ENCODE assay signal across 27 cellular contexts in genomic region chr20:39057143-39057542, GRCh38.
"Had no signal": no experiment of that assay in that cellular context is flagged by ENCODE, and none has a peak within 500 bp of the region (broad histone marks: within the 10 kb centered on the region; RNA-seq: fewer than 3 reads in every experiment).

No MANE protein-coding gene starts in this region.

- H3K9me3 ChIP-seq: esophagus squamous epithelium, gastroesophageal sphincter, heart right ventricle had no signal

- H3K4me1 ChIP-seq: esophagus squamous epithelium, gastroesophageal sphincter, heart right ventricle had no signal

- ATAC-seq: activated naive CD4-positive, alpha-beta T cell treated with anti-CD3 and anti-CD28 coated beads, Interleukin-2, amount 50 U/mL, for 72 hours; activated T-cell treated with anti-CD3 and anti-CD28 coated beads, Interleukin-2, amount 50 U/mL, for 72 hours; gastroesophageal sphincter; heart right ventricle; T-cell; WTC11 had no signal

- H3K36me3 ChIP-seq: brain microvascular endothelial cell, esophagus squamous epithelium, gastroesophageal sphincter, heart right ventricle had no signal

- H3K27ac ChIP-seq: brain microvascular endothelial cell, epithelial cell of prostate, esophagus squamous epithelium, gastroesophageal sphincter, heart right ventricle, VCaP had no signal

- DNase-seq: activated CD4-positive, alpha-beta memory T cell treated with anti-CD3 and anti-CD28 coated beads, Interleukin-2, amount 10 ng/mL, durations not matched to agents 7 days and 5 days; activated CD4-positive, alpha-beta T cell treated with anti-CD3 and anti-CD28 coated beads for 1 hour; activated CD4-positive, alpha-beta T cell treated with anti-CD3 and anti-CD28 coated beads for 4 hours; activated CD4-positive, alpha-beta T cell treated with anti-CD3 and anti-CD28 coated beads, Interleukin-2, amount 10 ng/mL, durations not matched to agents 7 days and 5 days; activated CD4-positive, alpha-beta T cell treated with anti-CD3 and anti-CD28 coated beads, Interleukin-2, amount 50 U/mL, for 4 hours; activated CD8-positive, alpha-beta memory T cell treated with anti-CD3 and anti-CD28 coated beads, Interleukin-2, amount 50 U/mL, for 48 hours; activated gamma-delta T cell; activated naive CD4-positive, alpha-beta T cell; activated naive CD4-positive, alpha-beta T cell treated with anti-CD3 and anti-CD28 coated beads, Interleukin-2, amount 10 ng/mL, durations not matched to agents 7 days and 5 days; activated naive CD8-positive, alpha-beta T cell treated with anti-CD3 and anti-CD28 coated beads, Interleukin-2, amount 10 ng/mL, durations not matched to agents 7 days and 5 days; activated T-cell treated with anti-CD3 and anti-CD28 coated beads for 4 hours; activated T-cell treated with anti-CD3 and anti-CD28 coated beads, Interleukin-2, amount 50 U/mL, for 24 hours; activated T-cell treated with anti-CD3 and anti-CD28 coated beads, Interleukin-2, amount 50 U/mL, for 72 hours; brain microvascular endothelial cell; cortex of kidney; dermis blood vessel endothelial cell; effector CD8-positive, alpha-beta T cell; esophagus squamous epithelium; foreskin melanocyte; heart right ventricle; T-cell; T1000 had no signal

- H3K4me3 ChIP-seq: esophagus squamous epithelium, gastroesophageal sphincter, heart right ventricle had no signal

- H3K27me3 ChIP-seq: brain microvascular endothelial cell had no signal
